In genomic region chr21:45454924-45455315, GRCh38 we compare ENCODE assay signal across 14 cellular contexts. TPM values are rescaled to one million over a fixed set of nuclear protein-coding genes. Genes with fewer than 3 reads are reported as not detected.
DNase-seq lines count a peak whose midpoint lies in the region; ATAC-seq and TF ChIP-seq lines count a peak whose summit lies in the region.
"Had no signal": no experiment of that assay in that cellular context is flagged by ENCODE, and none has a peak within 500 bp of the region (broad histone marks: within the 10 kb centered on the region; RNA-seq: fewer than 3 reads in every experiment).

No MANE protein-coding gene starts in this region.

- no peak overlapping the region for H2BK15ac ChIP-seq in neuronal stem cell (ENCODE audit: low read length)

- DNase-seq in Right ventricle myocardium inferior (ENCODE audit: missing footprints) (peak; percentile 61), cardiac septum (ENCODE audit: low spot score) (no peak), fibroblast of pulmonary artery (ENCODE audit: low read depth) (peak; percentile 35), neuronal stem cell (ENCODE audit: low spot score) (no peak)
- DNase-seq in activated T-cell treated with anti-CD3 and anti-CD28 coated beads, Interleukin-2, amount 50 U/mL, for 1 hour = no peak
- DNase-seq: activated CD8-positive, alpha-beta memory T cell treated with anti-CD3 and anti-CD28 coated beads, Interleukin-2, amount 50 U/mL, for 4 hours; NCI-H1417 treated with DMSO at 0.1 percent for 48 hours; NCI-H510A; SHP77 had no signal

- no peak overlapping the region for H3K23ac ChIP-seq in neuronal stem cell (ENCODE audit: low read depth, low read length, poor library complexity)

- ATAC-seq in Right ventricle myocardium inferior (peak; percentile 27), GM18867 (IDR thresholded peaks at IDR 0.05; ENCODE audit: unreplicated experiment) (no peak), HG02798 (IDR thresholded peaks at IDR 0.05; ENCODE audit: poor library complexity, unreplicated experiment) (no peak), HG02623 (IDR thresholded peaks at IDR 0.05; ENCODE audit: unreplicated experiment) (no peak)

- H2BK120ac ChIP-seq in neuronal stem cell (ENCODE audit: low read depth, low read length) = no peak overlapping the region

- peaks cover 0 to 9% of the 10 kb centered on the region in 2 donors for H3K4me1 ChIP-seq in neuronal stem cell (ENCODE audit: control insufficient read depth in 2 of 2, insufficient read depth in 1 of 2, low read depth in 1 of 2, low read length in 2 of 2)

- no peak overlapping the region for H4K91ac ChIP-seq in neuronal stem cell (ENCODE audit: low read depth, low read length, poor library complexity)

- peaks cover 0 to 5% (median 0%) of the 10 kb centered on the region in 3 experiments for H3K27me3 ChIP-seq in neuronal stem cell (ENCODE audit: control insufficient read depth in 3 of 3, insufficient read depth in 3 of 3, low read depth in 1 of 3, low read length in 3 of 3)

- intact Hi-C loops in Right ventricle myocardium inferior (cut with DNase I) (no loop called here), cardiac septum (cut with DNase I) (no loop called here)

- peaks cover 0 to 2% of the 10 kb centered on the region in 2 donors for H3K36me3 ChIP-seq in neuronal stem cell (replicated peaks in 1 of 2; ENCODE audit: control insufficient read depth in 2 of 2, insufficient read depth in 2 of 2, low read length in 2 of 2)
- H3K36me3 ChIP-seq: WERI-Rb-1 had no signal

- H2BK5ac ChIP-seq in neuronal stem cell (ENCODE audit: low read length) = no peak overlapping the region

- no peak for TF ChIP-seq CTCF in fibroblast of pulmonary artery (IDR thresholded peaks at IDR 0.05; ENCODE audit: low read length, missing control alignments)

- no CpG with 5 or more reads among the region's 12 CpGs for WGBS in neuronal stem cell (ENCODE audit: extremely low coverage in 2 of 2, insufficient read length in 2 of 2, insufficient replicate concordance in 1 of 2), 2 donors

- H3K27ac ChIP-seq in neuronal stem cell (replicated peaks; ENCODE audit: low read length) = no peak overlapping the region
- H3K27ac ChIP-seq: 22Rv1, WERI-Rb-1 had no signal

- H2BK12ac ChIP-seq in neuronal stem cell (ENCODE audit: low read length) = no peak overlapping the region

- no peak overlapping the region for H3K4me2 ChIP-seq in neuronal stem cell (ENCODE audit: insufficient read depth, low read length, poor library complexity, severe bottlenecking)

- no peak overlapping the region for H2AFZ ChIP-seq in neuronal stem cell (ENCODE audit: low read length)

- no peak overlapping the region for H3K4ac ChIP-seq in neuronal stem cell (ENCODE audit: low read length)

- H3K9me3 ChIP-seq in neuronal stem cell (replicated peaks in 1 of 2; ENCODE audit: control insufficient read depth in 2 of 2, insufficient read depth in 1 of 2, low read depth in 1 of 2, low read length in 2 of 2) = peaks cover 0 to 7% of the 10 kb centered on the region in 2 donors

- peaks cover 14% of the 10 kb centered on the region for H3K79me1 ChIP-seq in neuronal stem cell (ENCODE audit: low read depth, low read length)

- H3K4me3 ChIP-seq in fibroblast of pulmonary artery (replicated peaks; ENCODE audit: low read depth, low read length) = no peak overlapping the region
- H3K4me3 ChIP-seq in neuronal stem cell (ENCODE audit: low read length in 2 of 2) = no peak overlapping the region

- no peak overlapping the region for H3K9ac ChIP-seq in neuronal stem cell (ENCODE audit: low read depth, low read length, poor library complexity)

- H3K18ac ChIP-seq in neuronal stem cell (ENCODE audit: low read length) = peak overlapping the region; percentile 42

- H2AK5ac ChIP-seq in neuronal stem cell (ENCODE audit: low read depth, low read length) = no peak overlapping the region

- H4K8ac ChIP-seq in neuronal stem cell (ENCODE audit: low read depth, low read length) = no peak overlapping the region

- no peak overlapping the region for H3K14ac ChIP-seq in neuronal stem cell (ENCODE audit: low read length)

RNA-seq across cellular contexts. Expression of gene COL18A1, which starts 50.0 kb away (rescaled TPM):
- total RNA-seq in Right ventricle myocardium inferior (51.6 TPM), cardiac septum (77.0 TPM)
- 42.5 TPM for polyA plus RNA-seq in neuronal stem cell (2013, experiment 1 of 2)
- 42.1 TPM for polyA plus RNA-seq in neuronal stem cell (2013, experiment 2 of 2)

Comparison
In these comparisons a context has a peak if more than half of its experiments do, and no peak if none do; other contexts are left out.
1. DNase-seq: peak in Right ventricle myocardium inferior (single experiment) and fibroblast of pulmonary artery (single experiment); none in cardiac septum (single experiment), neuronal stem cell (single experiment) and activated T-cell treated with anti-CD3 and anti-CD28 coated beads, Interleukin-2, amount 50 U/mL, for 1 hour (single experiment).